ENCODE assay signal across 9 cellular contexts in genomic region chr2:21043744-21044532, GRCh38. TPM values are rescaled to one million over a fixed set of nuclear protein-coding genes. Genes with fewer than 3 reads are reported as not detected.
A peak's percentile ranks its signal among the peaks of the same experiment; 100 is the strongest.
DNase-seq lines count a peak whose midpoint lies in the region; ATAC-seq and TF ChIP-seq lines count a peak whose summit lies in the region.
"Had no signal": no experiment of that assay in that cellular context is flagged by ENCODE, and none has a peak within 500 bp of the region (broad histone marks: within the 10 kb centered on the region; RNA-seq: fewer than 3 reads in every experiment).

APOB (minus strand) TSS chr2:21044073; CDS start chr2:21043945, 128 bp downstream.

- H3K27me3 Mint-ChIP-seq in T-cell: peaks cover 16 to 27% of the 10 kb centered on the region in 2 donors

- POLR2A ChIA-PET in T-cell (lab: Charles Lee): no interaction called here

- peaks cover 45% of the 10 kb centered on the region for H3K27me3 ChIP-seq in WERI-Rb-1 (ENCODE audit: insufficient read depth, low read depth, severe bottlenecking)

- CTCF ChIA-PET in T-cell (lab: Charles Lee): interaction anchor here in 1 of 2 donors (0.6 kb wide), 1 partner anchor 8 kb away, joined by 3 read pairs; no protein-coding TSS in a partner anchor

- H3K4me1 Mint-ChIP-seq in T-cell: peaks cover 3 to 5% (median 5%) of the 10 kb centered on the region in 3 donors

- peak within 1 kb of the TSS; percentile 61 for H3K4me3 ChIP-seq in iPS-11a (ENCODE audit: low read depth, low read length)
- no peak within 1 kb of the TSS for H3K4me3 ChIP-seq in WERI-Rb-1 (ENCODE audit: low read depth, low read length)

- no peak within 1 kb of the TSS for H3K27ac ChIP-seq in WERI-Rb-1

- H3K36me3 Mint-ChIP-seq in T-cell: no peaks in the 10 kb centered on the region

- peak within 1 kb of the TSS in 1 of 2 donors; percentile 20 for H3K27ac Mint-ChIP-seq in T-cell

- peak; percentile 23 for ATAC-seq in GM19035 (IDR thresholded peaks at IDR 0.05; ENCODE audit: unreplicated experiment)
- no peak for ATAC-seq in T-cell (replicated peaks in 1 of 4)
- ATAC-seq in sciatic nerve: peak; percentile 56

- no peak for TF ChIP-seq CTCF in WERI-Rb-1 (IDR thresholded peaks at IDR 0.05; ENCODE audit: low read depth, low read length)
- no peak for TF ChIP-seq CTCF in GM20000 (IDR thresholded peaks at IDR 0.05; ENCODE audit: extremely low read depth, missing control alignments)

- intact Hi-C loops in sciatic nerve (cut with DNase I): loop anchor here (10.0 kb wide), 1 partner anchor 71 kb away; no protein-coding TSS in a partner anchor

- no peaks in the 10 kb centered on the region for H3K36me3 ChIP-seq in WERI-Rb-1

- peak within 1 kb of the TSS; percentile 25 to 56 (median 28) for H3K4me3 Mint-ChIP-seq in T-cell

- H3K9me3 Mint-ChIP-seq in T-cell: no peaks in the 10 kb centered on the region

- H3K9me3 ChIP-seq in WERI-Rb-1 (ENCODE audit: severe bottlenecking): no peaks in the 10 kb centered on the region

- DNase-seq in T-cell (no peak), sciatic nerve (ENCODE audit: low spot score) (no peak), pons (ENCODE audit: low spot score) (no peak), WERI-Rb-1 (no peak), dermis blood vessel endothelial cell (no peak), GM20000 (ENCODE audit: low spot score) (no peak)
- DNase-seq: KG1 had no signal

RNA-seq across cellular contexts. Expression of gene APOB, which starts in this region (rescaled TPM):
- total RNA-seq in T-cell: 1 to 10 TPM in 3 of 5 donors, not detected in 2; 1.2 to 2.0 (median 1.9) TPM
- 2.9 TPM for total RNA-seq in sciatic nerve
- total RNA-seq in dermis blood vessel endothelial cell: under 0.01 and 0.09 TPM in 2 replicates

Comparison
In these comparisons a context has a peak if more than half of its experiments do, and no peak if none do; other contexts are left out.
1. ATAC-seq: peak in GM19035 (single experiment) and sciatic nerve (single experiment); none in T-cell (0 of 4).